In genomic region chr15:74781673-74782595, GRCh38 we compare ENCODE assay signal across 9 cellular contexts. TPM values are rescaled to one million over a fixed set of nuclear protein-coding genes. Genes with fewer than 3 reads are reported as not detected.
DNase-seq lines count a peak whose midpoint lies in the region; ATAC-seq, FAIRE-seq and TF ChIP-seq lines count a peak whose summit lies in the region.
"Had no signal": no experiment of that assay in that cellular context is flagged by ENCODE, and none has a peak within 500 bp of the region (broad histone marks: within the 10 kb centered on the region; RNA-seq: fewer than 3 reads in every experiment).

Gene CSK, plus strand, starts transcription at chr15:74782080. Its CDS starts 16,218 bp downstream, at chr15:74798298.

- peak within 1 kb of the TSS; percentile 84 for H3K4me3 ChIP-seq in BLaER1
- peak within 1 kb of the TSS; percentile 54 for H3K4me3 ChIP-seq in ovary

- H3K27me3 ChIP-seq in BLaER1 (no peaks in the 10 kb centered on the region), ovary (no peaks in the 10 kb centered on the region)

- H3K36me3 ChIP-seq in BLaER1 (no peaks in the 10 kb centered on the region), ovary (no peaks in the 10 kb centered on the region)

- intact Hi-C loops in Right ventricle myocardium inferior (cut with DNase I), result loop anchor here (1.0 to 5.0 kb wide), 2 partner anchors 18 to 50 kb away; no protein-coding TSS in a partner anchor
- intact Hi-C loops in ovary (cut with DNase I), result loop anchor here in 3 of 4 donors (5.0 to 10.0 kb wide), 7 partner anchors 55 to 423 kb away; partner anchors contain the start of genes C15orf39 (in 1 of the 3), RPP25 (in 1 of the 3) and ULK3 (in 1 of the 3)

- peaks cover 90% of the 10 kb centered on the region for H3K4me1 ChIP-seq in BLaER1
- H3K4me1 ChIP-seq in ovary (ENCODE audit: insufficient read depth), result peaks cover 14% of the 10 kb centered on the region

- DNase-seq in HuH-7 (ENCODE audit: low spot score) (peak; percentile 92), SKM-1 treated with dmso at 0.1 percent for 144 hours (lab: John Stamatoyannopoulos, UW; ENCODE audit: unreplicated experiment) (peak; percentile 67), Right ventricle myocardium inferior (ENCODE audit: missing footprints) (peak; percentile 88), ovary (peak; percentile 69 to 87 (median 82)), urothelium cell line (ENCODE audit: low spot score) (peak; percentile 93)
- peak; percentile 49 for DNase-seq in activated naive CD8-positive, alpha-beta T cell treated with anti-CD3 and anti-CD28 coated beads, Interleukin-2, amount 50 U/mL, for 16 hours (ENCODE audit: low read depth, low spot score)

- TF ChIP-seq CTCF in ovary (IDR thresholded peaks at IDR 0.05), result peak in 1 of 3 donors; percentile 69

- no peak for TF ChIP-seq EP300 in ovary (IDR thresholded peaks at IDR 0.05)

- H3K9me3 ChIP-seq in BLaER1, result no peaks in the 10 kb centered on the region
- H3K9me3 ChIP-seq in ovary, result no peaks in the 10 kb centered on the region

- WGBS in ovary, 3 donors, result 0 to 1% (median 1%) methylated on average over 42 to 109 of the region's 109 CpGs

- FAIRE-seq in urothelium cell line (lab: Jason Lieb, UNC), result no peak
- FAIRE-seq: colon had no signal

- peak within 1 kb of the TSS; percentile 98 for H3K9ac ChIP-seq in BLaER1

- TF ChIP-seq POLR2A in GM19193 (IDR thresholded peaks at IDR 0.05; ENCODE audit: extremely low read depth, insufficient read depth, insufficient read length), result peak; percentile 54
- peak; percentile 33 for TF ChIP-seq POLR2A in ovary (IDR thresholded peaks at IDR 0.05)

- peaks cover 35% of the 10 kb centered on the region for H4K20me1 ChIP-seq in BLaER1

- H3K4me2 ChIP-seq in BLaER1, result peak within 1 kb of the TSS; percentile 99

- H3K27ac ChIP-seq in BLaER1 (peak within 1 kb of the TSS; percentile 100), ovary (peak within 1 kb of the TSS; percentile 63 to 80)

- ATAC-seq in Right ventricle myocardium inferior, result peak; percentile 64

RNA-seq across cellular contexts. Expression of gene CSK, which starts in this region (rescaled TPM):
- 41.8 TPM for total RNA-seq in Right ventricle myocardium inferior
- total RNA-seq in ovary, result 10 to 100 TPM; 10.7 to 49.6 (median 42.1) TPM
- 10 to 100 TPM in 1 of 2 donors, 1 to 10 TPM in 1; 9.2 to 21.6 TPM for polyA plus RNA-seq in ovary

Comparison
In these comparisons a context has a peak if more than half of its experiments do, and no peak if none do; other contexts are left out.
1. Peak in every context shown above with its lines: DNase-seq, ATAC-seq, H3K4me3 ChIP-seq and H3K27ac ChIP-seq.